1 cellular context compared by ENCODE assay signal in genomic region chr12:75404231-75404630, GRCh38.
TF ChIP-seq lines count a peak whose summit lies in the region.

No MANE protein-coding gene starts in this region.

TF ChIP-seq in SK-N-SH treated with all-trans-retinoic acid at 6 μM for 48 hours, 23 proteins besides CTCF, POLR2A, EP300 and RAD21 (continued from another document):
- TF ChIP-seq CREB5 (CRISPR knock-in tag; IDR thresholded peaks at IDR 0.05; ENCODE audit: low read depth) = no peak
- TF ChIP-seq OSR1 (CRISPR knock-in tag; IDR thresholded peaks at IDR 0.05) = no peak
- no peak for TF ChIP-seq ZNF8 (CRISPR knock-in tag; IDR thresholded peaks at IDR 0.05)
- no peak for TF ChIP-seq ZNF565 (CRISPR knock-in tag; conservative IDR thresholded peaks at IDR 0.05; ENCODE audit: low read depth)
- TF ChIP-seq ISL1 (CRISPR knock-in tag; IDR thresholded peaks at IDR 0.05) = no peak
- no peak for TF ChIP-seq PATZ1 (CRISPR knock-in tag; IDR thresholded peaks at IDR 0.05; ENCODE audit: borderline replicate concordance)
- TF ChIP-seq ESRRG (CRISPR knock-in tag; IDR thresholded peaks at IDR 0.05) = no peak
- TF ChIP-seq TOX (CRISPR knock-in tag; IDR thresholded peaks at IDR 0.05; ENCODE audit: borderline replicate concordance) = no peak
- TF ChIP-seq ARNTL (CRISPR knock-in tag; IDR thresholded peaks at IDR 0.05; ENCODE audit: borderline replicate concordance, low read depth) = no peak
- TF ChIP-seq ZNF70 (CRISPR knock-in tag; IDR thresholded peaks at IDR 0.05) = no peak
- TF ChIP-seq ZC3H10 (CRISPR knock-in tag; IDR thresholded peaks at IDR 0.05) = no peak
TF ChIP-seq in SK-N-SH treated with all-trans-retinoic acid at 6 μM for 48 hours: peak in this region for 0.
